ENCODE assay signal across 14 cellular contexts in genomic region chr4:4849106-4849505, GRCh38. TPM values are rescaled to one million over a fixed set of nuclear protein-coding genes. Genes with fewer than 3 reads are reported as not detected.
A peak's percentile ranks its signal among the peaks of the same experiment; 100 is the strongest.
DNase-seq lines count a peak whose midpoint lies in the region; ATAC-seq and TF ChIP-seq lines count a peak whose summit lies in the region.
"Had no signal": no experiment of that assay in that cellular context is flagged by ENCODE, and none has a peak within 500 bp of the region (broad histone marks: within the 10 kb centered on the region; RNA-seq: fewer than 3 reads in every experiment).

No MANE protein-coding gene starts in this region.

- H3K4me3 ChIP-seq in IMR-90 (ENCODE audit: insufficient read depth, low read depth, low read length) = no peak overlapping the region
- no peak overlapping the region for H3K4me3 ChIP-seq in sigmoid colon
- H3K4me3 ChIP-seq: GM23338 had no signal

- H3K4me1 ChIP-seq in IMR-90 (ENCODE audit: control insufficient read depth, insufficient read depth, low read length) = no peaks in the 10 kb centered on the region; the same call in 1 of the 2 replicates
- peaks cover 0 to 16% (median 15%) of the 10 kb centered on the region in 4 donors for H3K4me1 ChIP-seq in sigmoid colon

- H2BK5ac ChIP-seq in IMR-90 (ENCODE audit: low read depth, low read length, poor library complexity, severe bottlenecking) = no peak overlapping the region

- BruUV-seq in IMR-90 (replicated peaks; lab: Mats Ljungman, UMichigan) = no TSS peak

- H4K8ac ChIP-seq in IMR-90 (ENCODE audit: low read depth in 2 of 2, low read length in 2 of 2) = no peak overlapping the region

- no peaks in the 10 kb centered on the region for H4K20me1 ChIP-seq in IMR-90 (ENCODE audit: insufficient read depth, low read length)

- H4K5ac ChIP-seq in IMR-90 (ENCODE audit: low read depth, low read length) = no peak overlapping the region

- no peak overlapping the region for H2BK15ac ChIP-seq in IMR-90 (ENCODE audit: low read depth, low read length)

- H3K79me1 ChIP-seq in IMR-90 (ENCODE audit: low read depth in 1 of 2, low read length in 2 of 2) = no peaks in the 10 kb centered on the region

- H3K4me3 Mint-ChIP-seq in endothelial cell (ENCODE audit: unreplicated experiment) = no peak overlapping the region
- H3K4me3 Mint-ChIP-seq in activated CD8-positive, alpha-beta memory T cell treated with anti-CD3 and anti-CD28 coated beads, Interleukin-2, amount 10 ng/mL, durations not matched to agents 7 days and 5 days = no peak overlapping the region
- H3K4me3 Mint-ChIP-seq: B cell; CD4-positive, alpha-beta T cell; GM23338 had no signal

- intact Hi-C loops in IMR-90 (cut with micrococcal nuclease) (no loop called here), sigmoid colon (cut with DNase I) (no loop called here)

- no peaks in the 10 kb centered on the region for H3K36me3 Mint-ChIP-seq in endothelial cell (ENCODE audit: low read depth, unreplicated experiment)
- no peaks in the 10 kb centered on the region for H3K36me3 Mint-ChIP-seq in activated CD8-positive, alpha-beta memory T cell treated with anti-CD3 and anti-CD28 coated beads, Interleukin-2, amount 10 ng/mL, durations not matched to agents 7 days and 5 days

- no peak overlapping the region for H2AK5ac ChIP-seq in IMR-90 (ENCODE audit: low read depth, low read length)

- H2BK120ac ChIP-seq in IMR-90 (ENCODE audit: low read depth, low read length) = no peak overlapping the region

- no peak for TF ChIP-seq POLR2A in IMR-90 (IDR thresholded peaks at IDR 0.05; ENCODE audit: low read depth, low read length)
- TF ChIP-seq POLR2A in sigmoid colon (IDR thresholded peaks at IDR 0.05) = no peak

- no peak overlapping the region for H3K14ac ChIP-seq in IMR-90 (replicated peaks; ENCODE audit: low read depth, low read length)

- H3K23ac ChIP-seq in IMR-90 (ENCODE audit: low read depth, low read length) = no peak overlapping the region

- H2AK9ac ChIP-seq in IMR-90 (replicated peaks; ENCODE audit: low read depth, low read length, poor library complexity) = peak overlapping the region; percentile 15

- H2BK20ac ChIP-seq in IMR-90 (ENCODE audit: low read depth, low read length) = no peak overlapping the region

- ATAC-seq in IMR-90 (ENCODE audit: low read depth) = no peak
- no peak for ATAC-seq in activated CD8-positive, alpha-beta memory T cell treated with anti-CD3 and anti-CD28 coated beads, Interleukin-2, amount 10 ng/mL, durations not matched to agents 7 days and 5 days
- ATAC-seq in HG03378 (IDR thresholded peaks at IDR 0.05; ENCODE audit: unreplicated experiment) = no peak
- ATAC-seq: GM23338, HepG2 had no signal

- H3K9me3 Mint-ChIP-seq in endothelial cell (ENCODE audit: unreplicated experiment) = no peaks in the 10 kb centered on the region
- H3K9me3 Mint-ChIP-seq in activated CD8-positive, alpha-beta memory T cell treated with anti-CD3 and anti-CD28 coated beads, Interleukin-2, amount 10 ng/mL, durations not matched to agents 7 days and 5 days (ENCODE audit: low read depth) = no peaks in the 10 kb centered on the region
- H3K9me3 Mint-ChIP-seq: CD4-positive, alpha-beta T cell had no signal

- H3K4me1 Mint-ChIP-seq in endothelial cell (ENCODE audit: unreplicated experiment) = peaks cover 27% of the 10 kb centered on the region
- H3K4me1 Mint-ChIP-seq in activated CD8-positive, alpha-beta memory T cell treated with anti-CD3 and anti-CD28 coated beads, Interleukin-2, amount 10 ng/mL, durations not matched to agents 7 days and 5 days = peaks cover 11% of the 10 kb centered on the region

- H3K36me3 ChIP-seq in IMR-90 (ENCODE audit: control insufficient read depth, insufficient read depth, low read length) = no peaks in the 10 kb centered on the region
- no peaks in the 10 kb centered on the region for H3K36me3 ChIP-seq in sigmoid colon

- H3K4ac ChIP-seq in IMR-90 (ENCODE audit: low read depth, low read length) = no peak overlapping the region

- WGBS in IMR-90 (ENCODE audit: extremely low coverage in 2 of 2, insufficient read length in 1 of 2), 2 experiments = no CpG with 5 or more reads among the region's 3 CpGs
- 28 to 58% methylated on average over 3 of the region's 3 CpGs for WGBS in sigmoid colon, 2 donors

- TF ChIP-seq EP300 in sigmoid colon (IDR thresholded peaks at IDR 0.05) = no peak

- no peak overlapping the region for H3K4me2 ChIP-seq in IMR-90 (ENCODE audit: low read depth, low read length)
- H3K4me2 ChIP-seq: GM23338 had no signal

- POLR2A ChIA-PET in IMR-90 (lab: Charles Lee; ENCODE audit: unreplicated experiment) = no interaction called here

- no peak for TF ChIP-seq RAD21 in IMR-90 (IDR thresholded peaks at IDR 0.05; ENCODE audit: low read length)

- H3K27me3 ChIP-seq in IMR-90 (ENCODE audit: control insufficient read depth, insufficient read depth, low read length) (peaks cover 15% of the 10 kb centered on the region; the same call in 1 of the 2 replicates), sigmoid colon (peaks cover 21 to 100% (median 63%) of the 10 kb centered on the region in 3 donors)

- H3K56ac ChIP-seq in IMR-90 (ENCODE audit: extremely low read depth, insufficient read depth, low read length) = no peak overlapping the region

- TF ChIP-seq CTCF in IMR-90 (conservative IDR thresholded peaks at IDR 0.05; ENCODE audit: low read depth, low read length) (no peak), endothelial cell (IDR thresholded peaks at IDR 0.05; ENCODE audit: unreplicated experiment) (no peak), sigmoid colon (IDR thresholded peaks at IDR 0.05) (no peak)

- no peak overlapping the region for H3K18ac ChIP-seq in IMR-90 (ENCODE audit: low read depth, low read length)

- no peaks in the 10 kb centered on the region for H3K9me1 ChIP-seq in IMR-90 (ENCODE audit: insufficient read depth, low read length)

- dilution Hi-C loops in IMR-90 (cut with HindIII; ENCODE audit: low sequenced_read_pairs, unreplicated experiment) = no loop called here

- H3K27ac ChIP-seq in IMR-90 (ENCODE audit: insufficient read depth, low read length) (no peak overlapping the region), sigmoid colon (no peak overlapping the region)

- H3K27ac Mint-ChIP-seq in endothelial cell (ENCODE audit: unreplicated experiment) = no peak overlapping the region
- no peak overlapping the region for H3K27ac Mint-ChIP-seq in activated CD8-positive, alpha-beta memory T cell treated with anti-CD3 and anti-CD28 coated beads, Interleukin-2, amount 10 ng/mL, durations not matched to agents 7 days and 5 days
- H3K27ac Mint-ChIP-seq: B cell; CD4-positive, alpha-beta T cell; GM23338 had no signal

- in situ Hi-C loops in IMR-90 (cut with MboI; ENCODE audit: low sequenced_read_pairs) = no loop called here

- peaks cover 17% of the 10 kb centered on the region for H3K27me3 Mint-ChIP-seq in endothelial cell (ENCODE audit: unreplicated experiment)
- H3K27me3 Mint-ChIP-seq in activated CD8-positive, alpha-beta memory T cell treated with anti-CD3 and anti-CD28 coated beads, Interleukin-2, amount 10 ng/mL, durations not matched to agents 7 days and 5 days = peaks cover 32% of the 10 kb centered on the region

- DNase-seq in ELF-1 (ENCODE audit: low read depth, low spot score) (peak; percentile 6), IMR-90 (no peak), endothelial cell (ENCODE audit: low spot score) (peak; percentile 2), sigmoid colon (peak; percentile 34), GM19238 (ENCODE audit: insufficient read length, low spot score) (no peak)
- no peak for DNase-seq in activated CD8-positive, alpha-beta memory T cell treated with anti-CD3 and anti-CD28 coated beads, Interleukin-2, amount 10 ng/mL, durations not matched to agents 7 days and 5 days
- DNase-seq: C1 segment of cervical spinal cord; CD4-positive, alpha-beta T cell; DMS79; H7 had no signal

- H2AFZ ChIP-seq in IMR-90 (replicated peaks; ENCODE audit: low read length, poor library complexity) = no peak overlapping the region
- H2AFZ ChIP-seq: GM23338 had no signal

- no peak overlapping the region for H4K91ac ChIP-seq in IMR-90 (ENCODE audit: insufficient read depth, low read depth, low read length)

- H3K9ac ChIP-seq in IMR-90 (ENCODE audit: low read depth, low read length) = no peak overlapping the region

- CTCF ChIA-PET in IMR-90 (lab: Yijun Ruan, JAX) = no interaction called here
- CTCF ChIA-PET in activated CD8-positive, alpha-beta memory T cell treated with anti-CD3 and anti-CD28 coated beads, Interleukin-2, amount 10 ng/mL, durations not matched to agents 7 days and 5 days (lab: Charles Lee) = no interaction called here

- H3K9me3 ChIP-seq in IMR-90 (ENCODE audit: control insufficient read depth, insufficient read depth, low read length) (no peaks in the 10 kb centered on the region), sigmoid colon (no peaks in the 10 kb centered on the region)

TF ChIP-seq in IMR-90, 13 proteins besides CTCF, POLR2A, EP300 and RAD21 (continues in another document):
- TF ChIP-seq SMC3 (IDR thresholded peaks at IDR 0.05; ENCODE audit: low read depth, low read length) (no peak), BHLHE40 (IDR thresholded peaks at IDR 0.05; ENCODE audit: low read depth, low read length) (no peak), RFX5 (IDR thresholded peaks at IDR 0.05; ENCODE audit: low read depth, low read length) (no peak), CEBPB (IDR thresholded peaks at IDR 0.05; ENCODE audit: low read depth, low read length) (no peak), MXI1 (IDR thresholded peaks at IDR 0.05; ENCODE audit: borderline replicate concordance, low read depth, low read length) (no peak), MAZ (IDR thresholded peaks at IDR 0.05; ENCODE audit: borderline replicate concordance, low read depth, low read length) (no peak), FOS (IDR thresholded peaks at IDR 0.05; ENCODE audit: low read depth, low read length) (no peak), MAFK (IDR thresholded peaks at IDR 0.05; ENCODE audit: low read depth, low read length) (no peak)

RNA-seq across cellular contexts. Expression of gene MSX1, which starts 10.4 kb away (rescaled TPM):
- 1.1 TPM in 2 replicates for total RNA-seq in IMR-90 (2012; rRNA removed)
- 3.9 and 6.0 TPM in 2 replicates for polyA plus RNA-seq in IMR-90 (2012; rRNA removed)
- polyA plus RNA-seq in IMR-90 (2012; cell fraction: cytosol; rRNA removed) = 4.7 and 6.7 TPM in 2 replicates
- 2.9 and 5.9 TPM in 2 replicates for polyA plus RNA-seq in IMR-90 (2012; cell fraction: nucleus; rRNA removed; ENCODE audit: low replicate concordance)
- total RNA-seq in endothelial cell (ENCODE audit: unreplicated experiment) = 17.4 TPM
- total RNA-seq in sigmoid colon = 1 to 10 TPM in 2 of 4 donors, under 1 TPM in 2; 0.71 to 7.2 (median 1.4) TPM
- 1 to 10 TPM in 1 of 3 donors, under 1 TPM in 1, not detected in 1; 0.45 to 1.2 TPM for polyA plus RNA-seq in sigmoid colon
- total RNA-seq in activated CD8-positive, alpha-beta memory T cell treated with anti-CD3 and anti-CD28 coated beads, Interleukin-2, amount 10 ng/mL, durations not matched to agents 7 days and 5 days = under 1 TPM in 1 of 2 experiments, not detected in 1; 0.12 TPM
- total RNA-seq: B cell; CD4-positive, alpha-beta T cell; GM23338 had no signal

Comparison
In these comparisons a context has a peak if more than half of its experiments do, and no peak if none do; other contexts are left out.
1. DNase-seq: peak in ELF-1 (single experiment), endothelial cell (single experiment) and sigmoid colon (single experiment); none in IMR-90 (single experiment), GM19238 (single experiment) and activated CD8-positive, alpha-beta memory T cell treated with anti-CD3 and anti-CD28 coated beads, Interleukin-2, amount 10 ng/mL, durations not matched to agents 7 days and 5 days (single experiment).